In genomic region chr9:38434365-38434764, GRCh38 we compare ENCODE assay signal across 13 cellular contexts. TPM values are rescaled to one million over a fixed set of nuclear protein-coding genes. Genes with fewer than 3 reads are reported as not detected.
DNase-seq lines count a peak whose midpoint lies in the region; ATAC-seq and TF ChIP-seq lines count a peak whose summit lies in the region.
"Had no signal": no experiment of that assay in that cellular context is flagged by ENCODE, and none has a peak within 500 bp of the region (broad histone marks: within the 10 kb centered on the region; RNA-seq: fewer than 3 reads in every experiment).

No MANE protein-coding gene starts in this region.

- DNase-seq in MCF 10A (ENCODE audit: unreplicated experiment) (no peak), breast epithelium (ENCODE audit: low spot score in 2 of 2) (no peak), body of pancreas (no peak), mesendoderm (peak; percentile 90), psoas muscle (no peak), NCI-H1436 treated with DMSO at 0.1 percent for 48 hours (lab: John Stamatoyannopoulos, UW) (no peak), SW480 (ENCODE audit: low spot score) (no peak), NCI-H1417 treated with DMSO at 0.1 percent for 48 hours (lab: John Stamatoyannopoulos, UW) (no peak)
- DNase-seq: CD4-positive, CD25-positive, alpha-beta regulatory T cell; DMS 273 treated with DMSO at 0.1 percent for 48 hours; HCEC 1CT; HFFc6 had no signal

- BruUV-seq in MCF 10A (replicated peaks; lab: Mats Ljungman, UMichigan), result no TSS peak

- no peaks in the 10 kb centered on the region for H3K9me3 ChIP-seq in breast epithelium
- no peaks in the 10 kb centered on the region for H3K9me3 ChIP-seq in body of pancreas
- H3K9me3 ChIP-seq in psoas muscle, result no peaks in the 10 kb centered on the region

- H3K9me3 Mint-ChIP-seq in MCF 10A (ENCODE audit: unreplicated experiment), result no peaks in the 10 kb centered on the region
- H3K9me3 Mint-ChIP-seq: HFFc6 had no signal

- no peak overlapping the region for H4K5ac ChIP-seq in mesendoderm (ENCODE audit: low read length)

- no peak overlapping the region for H4K8ac ChIP-seq in mesendoderm (ENCODE audit: low read depth, low read length)

- H2AK5ac ChIP-seq in mesendoderm (ENCODE audit: low read length), result no peak overlapping the region

- H2BK5ac ChIP-seq in mesendoderm (ENCODE audit: low read length), result no peak overlapping the region

- no peaks in the 10 kb centered on the region for H3K27me3 ChIP-seq in breast epithelium
- no peaks in the 10 kb centered on the region for H3K27me3 ChIP-seq in body of pancreas
- no peaks in the 10 kb centered on the region for H3K27me3 ChIP-seq in mesendoderm (ENCODE audit: insufficient read depth, low read length, poor library complexity)
- peaks cover 0 to under 1% (median 0%) of the 10 kb centered on the region in 3 donors for H3K27me3 ChIP-seq in psoas muscle (ENCODE audit: insufficient read depth in 3 of 3, low read length in 2 of 3)

- no peak overlapping the region for H3K4me3 Mint-ChIP-seq in MCF 10A (ENCODE audit: unreplicated experiment)
- H3K4me3 Mint-ChIP-seq: CD4-positive, CD25-positive, alpha-beta regulatory T cell; HFFc6 had no signal

- peak overlapping the region; percentile 6 for H3K27ac Mint-ChIP-seq in MCF 10A (ENCODE audit: low read depth, unreplicated experiment)

- no peak overlapping the region for H3K4me2 ChIP-seq in mesendoderm (ENCODE audit: low read length)

- H3K23ac ChIP-seq in mesendoderm (ENCODE audit: low read length), result no peak overlapping the region

- no peaks in the 10 kb centered on the region for H3K4me1 Mint-ChIP-seq in MCF 10A (ENCODE audit: insufficient read depth, unreplicated experiment)

- H3K9ac ChIP-seq in mesendoderm (ENCODE audit: low read length), result no peak overlapping the region

- H3K79me1 ChIP-seq in mesendoderm (ENCODE audit: low read length), result no peaks in the 10 kb centered on the region

- no peak overlapping the region for H3K56ac ChIP-seq in mesendoderm (ENCODE audit: low read length)

- H2BK120ac ChIP-seq in mesendoderm (ENCODE audit: low read depth, low read length), result no peak overlapping the region

- H3K4me3 ChIP-seq in breast epithelium (no peak overlapping the region), body of pancreas (no peak overlapping the region), mesendoderm (ENCODE audit: low read length) (no peak overlapping the region), psoas muscle (no peak overlapping the region)

- no peak for TF ChIP-seq POLR2A in breast epithelium (IDR thresholded peaks at IDR 0.05)
- no peak for TF ChIP-seq POLR2A in body of pancreas (IDR thresholded peaks at IDR 0.05)

- TF ChIP-seq CTCF in MCF 10A (IDR thresholded peaks at IDR 0.05; ENCODE audit: unreplicated experiment), result no peak
- no peak for TF ChIP-seq CTCF in breast epithelium (IDR thresholded peaks at IDR 0.05)
- TF ChIP-seq CTCF in body of pancreas (IDR thresholded peaks at IDR 0.05), result no peak
- no peak for TF ChIP-seq CTCF in psoas muscle (IDR thresholded peaks at IDR 0.05)

- H2BK15ac ChIP-seq in mesendoderm (replicated peaks; ENCODE audit: low read depth), result no peak overlapping the region

- POLR2A ChIA-PET in MCF 10A (lab: Yijun Ruan, JAX), result interaction anchor here (0.6 kb wide), 1 partner anchor 13 kb away, joined by 3 read pairs; no protein-coding TSS in a partner anchor

- H3K4me1 ChIP-seq in breast epithelium (no peaks in the 10 kb centered on the region), body of pancreas (peaks cover 23% of the 10 kb centered on the region), mesendoderm (ENCODE audit: control insufficient read depth, low read depth, low read length) (peaks cover 14% of the 10 kb centered on the region), psoas muscle (no peaks in the 10 kb centered on the region)

- H3K36me3 ChIP-seq in breast epithelium (no peaks in the 10 kb centered on the region), body of pancreas (replicated peaks in 1 of 2; ENCODE audit: insufficient read depth in 1 of 2, low read depth in 2 of 2) (no peaks in the 10 kb centered on the region), mesendoderm (ENCODE audit: control insufficient read depth, insufficient read depth, low read length) (no peaks in the 10 kb centered on the region), psoas muscle (ENCODE audit: insufficient read depth in 1 of 2, low read depth in 1 of 2) (no peaks in the 10 kb centered on the region)

- no peaks in the 10 kb centered on the region for H3K79me2 ChIP-seq in mesendoderm (ENCODE audit: control insufficient read depth, insufficient read depth, low read length)

- WGBS in body of pancreas, 2 donors, result 26 to 39% methylated on average over 3 of the region's 3 CpGs
- WGBS in mesendoderm (ENCODE audit: extremely low coverage, insufficient coverage, low lambda C conversion rate), result no CpG with 5 or more reads among the region's 3 CpGs
- WGBS in psoas muscle, 3 donors, result 66 to 70% (median 67%) methylated on average over 3 of the region's 3 CpGs

- H3K36me3 Mint-ChIP-seq in MCF 10A (ENCODE audit: insufficient read depth, unreplicated experiment), result no peaks in the 10 kb centered on the region
- H3K36me3 Mint-ChIP-seq: CD4-positive, CD25-positive, alpha-beta regulatory T cell had no signal

- H3K27ac ChIP-seq in breast epithelium (no peak overlapping the region), body of pancreas (peak overlapping the region in 3 of 4 donors; percentile 33 to 68 (median 65)), mesendoderm (ENCODE audit: low read depth, low read length) (peak overlapping the region; percentile 78), psoas muscle (no peak overlapping the region)
- H3K27ac ChIP-seq: 22Rv1 had no signal

- H3K4ac ChIP-seq in mesendoderm (ENCODE audit: low read depth, low read length), result no peak overlapping the region

- intact Hi-C loops in MCF 10A (cut with micrococcal nuclease), result no loop called here
- intact Hi-C loops in breast epithelium (cut with DNase I; ENCODE audit: low total_unique reads), result no loop called here
- intact Hi-C loops in body of pancreas (cut with DNase I), result no loop called here
- intact Hi-C loops in psoas muscle (cut with DNase I), result no loop called here

- no peaks in the 10 kb centered on the region for H3K27me3 Mint-ChIP-seq in MCF 10A (ENCODE audit: insufficient read depth, unreplicated experiment)

- ATAC-seq in body of pancreas, result no peak
- no peak for ATAC-seq in psoas muscle

- no peak overlapping the region for H3K18ac ChIP-seq in mesendoderm (ENCODE audit: low read length)

- CTCF ChIA-PET in MCF 10A (lab: Yijun Ruan, JAX), result interaction anchor here (0.8 to 4.3 kb wide), 7 partner anchors 15 to 523 kb away, joined by 3 to 37 read pairs (median 3); no protein-coding TSS in a partner anchor

RNA-seq across cellular contexts. Expression of gene IGFBPL1, which starts 10.1 kb away (rescaled TPM):
- total RNA-seq in MCF 10A (2022), result not detected in 2 replicates
- not detected for total RNA-seq in breast epithelium
- total RNA-seq in body of pancreas, result 1 to 10 TPM; 2.3 to 3.3 TPM
- 8.6 TPM for polyA plus RNA-seq in mesendoderm (2013, experiment 1 of 2)
- polyA plus RNA-seq in mesendoderm (2013, experiment 2 of 2), result 8.8 TPM
- total RNA-seq in psoas muscle, result under 1 TPM in 2 of 4 donors, not detected in 2; 0.42 to 0.51 TPM
- polyA plus RNA-seq in psoas muscle, result under 1 TPM in 1 of 3 donors, not detected in 2; 0.10 TPM
- total RNA-seq: CD4-positive, CD25-positive, alpha-beta regulatory T cell; HFFc6 had no signal
- polyA plus RNA-seq: CD4-positive, CD25-positive, alpha-beta regulatory T cell had no signal

RNA-seq across cellular contexts. Expression of gene ALDH1B1, which starts 41.9 kb away (rescaled TPM):
- 17.5 and 26.2 TPM in 2 replicates for total RNA-seq in MCF 10A (2022)
- 10 to 100 TPM; 10.2 to 18.4 (median 11.0) TPM for total RNA-seq in breast epithelium
- 10 to 100 TPM; 11.7 to 17.5 TPM for total RNA-seq in body of pancreas
- 28.7 TPM for polyA plus RNA-seq in mesendoderm (2013, experiment 1 of 2)
- 27.7 TPM for polyA plus RNA-seq in mesendoderm (2013, experiment 2 of 2)
- total RNA-seq in psoas muscle, result 100 to 1,000 TPM in 3 of 4 donors, 10 to 100 TPM in 1; 24.9 to 120 (median 107) TPM
- 10 to 100 TPM; 34.3 to 46.9 (median 45.3) TPM for polyA plus RNA-seq in psoas muscle

Comparison
In these comparisons a context has a peak if more than half of its experiments do, and no peak if none do; other contexts are left out.
1. H3K27ac ChIP-seq: peak in body of pancreas (3 of 4) and mesendoderm (single experiment); none in breast epithelium (0 of 2) and psoas muscle (single experiment).